Comparison of ENCODE assay signal across 8 cellular contexts in the genomic region with DNA sequence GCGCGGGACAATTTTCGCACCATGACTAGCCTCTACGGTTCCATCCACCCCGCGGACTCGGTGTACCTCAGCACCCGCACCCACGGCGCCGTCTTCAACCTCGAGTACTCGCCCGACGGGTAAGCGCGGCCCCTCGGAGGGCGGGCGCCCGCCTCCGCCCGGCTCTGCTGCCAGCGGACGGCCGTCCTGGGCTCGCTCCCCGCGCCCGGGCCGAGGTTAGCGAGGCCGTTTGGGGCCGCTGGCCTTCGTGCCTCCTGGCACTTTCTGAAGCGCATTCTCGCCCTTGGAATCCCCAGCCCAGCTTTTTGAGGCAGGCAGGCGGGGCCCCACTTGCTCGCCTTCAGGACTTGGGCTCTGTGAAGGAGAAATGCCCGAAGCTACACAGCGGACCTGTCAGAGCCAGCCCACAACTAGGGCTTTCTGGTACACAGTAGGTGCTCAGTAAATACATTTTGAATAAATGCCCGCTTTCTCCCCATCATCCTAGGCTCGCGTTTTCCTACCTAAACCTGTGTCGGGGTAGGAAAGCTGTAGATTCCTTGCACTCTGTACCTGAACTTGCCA. TPM values are rescaled to one million over a fixed set of nuclear protein-coding genes. Genes with fewer than 3 reads are reported as not detected.
DNase-seq lines count a peak whose midpoint lies in the region; ATAC-seq lines count a peak whose summit lies in the region.

No MANE protein-coding gene starts in this region.

- H3K27ac ChIP-seq in SJSA1 (peak overlapping the region; percentile 60; the same call in 1 of the 2 replicates), substantia nigra (ENCODE audit: low read depth, low read length, poor library complexity, severe bottlenecking) (peak overlapping the region; percentile 62)

- peaks cover 11% of the 10 kb centered on the region; the same call in 1 of the 2 replicates for H3K4me1 ChIP-seq in SJSA1 (replicated peaks)

- H3K9me3 Mint-ChIP-seq in dendritic cell treated with granulocyte-macrophage colony-stimulating factor and Interleukin-4, amounts not matched to agents 40 ng/mL and 50 ng/mL, for 4 days: no peaks in the 10 kb centered on the region
- no peaks in the 10 kb centered on the region for H3K9me3 Mint-ChIP-seq in memory B cell

- ATAC-seq in HG03060 (IDR thresholded peaks at IDR 0.05; ENCODE audit: low read depth, unreplicated experiment) (peak; percentile 8), memory B cell (ENCODE audit: low read depth) (peak; percentile 16)

- peaks cover 31% of the 10 kb centered on the region for H3K4me1 Mint-ChIP-seq in dendritic cell treated with granulocyte-macrophage colony-stimulating factor and Interleukin-4, amounts not matched to agents 40 ng/mL and 50 ng/mL, for 4 days (ENCODE audit: low read depth)
- peaks cover 18% of the 10 kb centered on the region for H3K4me1 Mint-ChIP-seq in memory B cell

- peak overlapping the region; percentile 81 for H3K4me3 Mint-ChIP-seq in dendritic cell treated with granulocyte-macrophage colony-stimulating factor and Interleukin-4, amounts not matched to agents 40 ng/mL and 50 ng/mL, for 4 days
- H3K4me3 Mint-ChIP-seq in memory B cell: peak overlapping the region; percentile 93

- no peaks in the 10 kb centered on the region for H3K27me3 Mint-ChIP-seq in dendritic cell treated with granulocyte-macrophage colony-stimulating factor and Interleukin-4, amounts not matched to agents 40 ng/mL and 50 ng/mL, for 4 days
- no peaks in the 10 kb centered on the region for H3K27me3 Mint-ChIP-seq in memory B cell

- peak overlapping the region; percentile 88 for H3K4me3 ChIP-seq in SJSA1

- H3K27me3 ChIP-seq in SJSA1 (replicated peaks): no peaks in the 10 kb centered on the region

- H3K27ac Mint-ChIP-seq in dendritic cell treated with granulocyte-macrophage colony-stimulating factor and Interleukin-4, amounts not matched to agents 40 ng/mL and 50 ng/mL, for 4 days: peak overlapping the region; percentile 83
- peak overlapping the region; percentile 84 for H3K27ac Mint-ChIP-seq in memory B cell

- peak; percentile 79 for DNase-seq in activated effector memory CD4-positive, alpha-beta T cell treated with anti-CD3 and anti-CD28 coated beads, Interleukin-2, amount 50 U/mL, for 16 hours
- no peak for DNase-seq in activated effector memory CD4-positive, alpha-beta T cell treated with Interleukin-2 at 50 U/mL for 16 hours
- DNase-seq in SJSA1 (ENCODE audit: low read depth in 1 of 2, low spot score in 2 of 2) (peak in 1 of 2 experiments; percentile 30), memory B cell (ENCODE audit: low spot score in 2 of 2) (no peak), substantia nigra (lab: John Stamatoyannopoulos, UW) (peak in 11 of 49 donors; percentile 8 to 45 (median 19)), AML-193 (lab: John Stamatoyannopoulos, UW) (no peak)

- H3K36me3 Mint-ChIP-seq in dendritic cell treated with granulocyte-macrophage colony-stimulating factor and Interleukin-4, amounts not matched to agents 40 ng/mL and 50 ng/mL, for 4 days (ENCODE audit: low read depth): no peaks in the 10 kb centered on the region
- peaks cover 8% of the 10 kb centered on the region for H3K36me3 Mint-ChIP-seq in memory B cell

- H3K36me3 ChIP-seq in SJSA1: peaks cover 8% of the 10 kb centered on the region; the same call in 1 of the 2 replicates

- no peaks in the 10 kb centered on the region for H3K9me3 ChIP-seq in SJSA1 (replicated peaks)

- intact Hi-C loops in dendritic cell treated with granulocyte-macrophage colony-stimulating factor and Interleukin-4, amounts not matched to agents 40 ng/mL and 50 ng/mL, for 4 days (cut with micrococcal nuclease): loop anchor here (1.0 kb wide), 1 partner anchor 47 kb away; no protein-coding TSS in a partner anchor

RNA-seq across cellular contexts. Expression of a gene that starts 0.8 kb away (rescaled TPM):
- total RNA-seq in SJSA1 (2014; rRNA removed; shearing (Covaris generic)): 3.2 and 8.9 TPM in 2 replicates

RNA-seq across cellular contexts. Expression of a gene that starts 16.5 kb away (rescaled TPM):
- total RNA-seq in SJSA1 (2014; rRNA removed; shearing (Covaris generic)): 34.9 and 40.2 TPM in 2 replicates

RNA-seq across cellular contexts. Expression of a gene that starts 47.8 kb away (rescaled TPM):
- total RNA-seq in SJSA1 (2014; rRNA removed; shearing (Covaris generic)): 0.81 and 1.2 TPM in 2 replicates
